1 cellular context compared by ENCODE assay signal in genomic region chr20:38167851-38168760, GRCh38.
TF ChIP-seq lines count a peak whose summit lies in the region.

No MANE protein-coding gene starts in this region.

TF ChIP-seq in HepG2, 621 proteins besides CTCF, POLR2A, EP300 and RAD21 (continued from another document and continues in another):
- TF ChIP-seq DMAP1 (CRISPR knock-in tag; IDR thresholded peaks at IDR 0.05), result peak; percentile 30; the same call in 1 of the 2 replicates
- TF ChIP-seq ESRRA (CRISPR knock-in tag; IDR thresholded peaks at IDR 0.05; ENCODE audit: low read depth), result 0 out of 2 replicates have a peak, but pooled peaks have one; percentile 36
- TF ChIP-seq HBP1 (CRISPR knock-in tag; IDR thresholded peaks at IDR 0.05; ENCODE audit: low read depth), result peak; percentile 38; the same call in 1 of the 2 replicates
- TF ChIP-seq PCBP2 (optimal IDR thresholded peaks at IDR 0.05; ENCODE audit: low read depth, low read length, poor library complexity, severe bottlenecking), result no peak
- TF ChIP-seq HNRNPL (IDR thresholded peaks at IDR 0.05; ENCODE audit: low read depth, low read length), result 0 out of 2 replicates have a peak, but pooled peaks have one; percentile 43
- TF ChIP-seq ZBTB26 (CRISPR knock-in tag; IDR thresholded peaks at IDR 0.05; ENCODE audit: borderline replicate concordance), result no peak
- no peak for TF ChIP-seq ZNF33A (CRISPR knock-in tag; IDR thresholded peaks at IDR 0.05; ENCODE audit: borderline replicate concordance)
- no peak for TF ChIP-seq PLSCR1 (CRISPR knock-in tag; IDR thresholded peaks at IDR 0.05; ENCODE audit: borderline replicate concordance)
- no peak for TF ChIP-seq SRF (IDR thresholded peaks at IDR 0.05; ENCODE audit: low read depth, low read length)
- TF ChIP-seq BCLAF1 (IDR thresholded peaks at IDR 0.05), result no peak
- TF ChIP-seq IRF1 (CRISPR knock-in tag; IDR thresholded peaks at IDR 0.05; ENCODE audit: low read depth), result no peak
- TF ChIP-seq RXRB (CRISPR knock-in tag; IDR thresholded peaks at IDR 0.05; ENCODE audit: borderline replicate concordance), result peak; percentile 88; the same call in 1 of the 2 replicates
- no peak for TF ChIP-seq ZNF468 (CRISPR knock-in tag; IDR thresholded peaks at IDR 0.05)
- no peak for TF ChIP-seq ZNF879 (CRISPR knock-in tag; IDR thresholded peaks at IDR 0.05)
- TF ChIP-seq ZNF33B (CRISPR knock-in tag; IDR thresholded peaks at IDR 0.05), result no peak
- no peak for TF ChIP-seq REST (IDR thresholded peaks at IDR 0.05; ENCODE audit: borderline replicate concordance in 1 of 2, low read depth in 1 of 2, low read length in 2 of 2)
- TF ChIP-seq HDAC1 (CRISPR knock-in tag; IDR thresholded peaks at IDR 0.05), result peak; percentile 72; the same call in 1 of the 2 replicates
- peak; percentile 74; the same call in 1 of the 2 replicates for TF ChIP-seq FOXA3 (CRISPR knock-in tag; IDR thresholded peaks at IDR 0.05)
- TF ChIP-seq ZSCAN29 (CRISPR knock-in tag; conservative IDR thresholded peaks at IDR 0.05), result no peak; the same call in 1 of the 2 replicates
- peak; percentile 59; the same call in 1 of the 2 replicates for TF ChIP-seq HIVEP1 (CRISPR knock-in tag; IDR thresholded peaks at IDR 0.05)
- TF ChIP-seq ZNF205 (CRISPR knock-in tag; IDR thresholded peaks at IDR 0.05), result no peak
- no peak for TF ChIP-seq ZNF550 (CRISPR knock-in tag; IDR thresholded peaks at IDR 0.05; ENCODE audit: borderline replicate concordance)
- TF ChIP-seq SMARCC2 (IDR thresholded peaks at IDR 0.05), result no peak
- peak; percentile 56 for TF ChIP-seq ZMAT3 (CRISPR knock-in tag; conservative IDR thresholded peaks at IDR 0.05)
- TF ChIP-seq HOXA3 (CRISPR knock-in tag; IDR thresholded peaks at IDR 0.05), result peak; percentile 80
- TF ChIP-seq PBX2 (CRISPR knock-in tag; IDR thresholded peaks at IDR 0.05), result peak; percentile 68
- no peak for TF ChIP-seq RERE (CRISPR knock-in tag; IDR thresholded peaks at IDR 0.05; ENCODE audit: low read depth)
- TF ChIP-seq MAX (IDR thresholded peaks at IDR 0.05), result peak; percentile 56
- peak; percentile 61; the same call in 1 of the 2 replicates for TF ChIP-seq ZBED4 (CRISPR knock-in tag; IDR thresholded peaks at IDR 0.05; ENCODE audit: borderline replicate concordance)
- TF ChIP-seq ZNF496 (CRISPR knock-in tag; IDR thresholded peaks at IDR 0.05; ENCODE audit: insufficient replicate concordance), result no peak
- TF ChIP-seq ZNF704 (CRISPR knock-in tag; IDR thresholded peaks at IDR 0.05; ENCODE audit: borderline replicate concordance), result 0 out of 2 replicates have a peak, but pooled peaks have one; percentile 29
